In the genomic region with DNA sequence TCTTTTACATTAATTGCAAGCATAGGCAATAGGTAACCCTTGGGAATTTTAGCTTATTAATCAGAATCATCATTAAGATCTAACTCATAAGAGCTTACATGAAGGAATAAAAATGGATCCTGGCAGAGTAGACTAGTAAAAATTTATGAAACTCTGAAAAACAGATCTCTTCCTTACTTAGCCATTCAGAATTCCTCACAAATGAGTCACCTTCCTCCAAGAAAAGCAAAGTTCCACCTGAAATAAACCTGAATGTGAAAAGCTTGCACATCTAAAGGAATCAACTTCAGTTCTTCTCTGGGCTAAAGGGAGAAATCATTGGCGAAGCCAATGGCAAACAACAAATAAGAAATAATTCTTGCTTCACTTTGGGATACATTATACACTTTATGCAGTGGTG, we compare ENCODE assay signal across 3 cellular contexts.
TF ChIP-seq lines count a peak whose summit lies in the region.

No MANE protein-coding gene starts in this region.

TF ChIP-seq in GM23338, 12 proteins besides CTCF, POLR2A, EP300 and RAD21 (continues in another document):
- TF ChIP-seq, protein P1, sequence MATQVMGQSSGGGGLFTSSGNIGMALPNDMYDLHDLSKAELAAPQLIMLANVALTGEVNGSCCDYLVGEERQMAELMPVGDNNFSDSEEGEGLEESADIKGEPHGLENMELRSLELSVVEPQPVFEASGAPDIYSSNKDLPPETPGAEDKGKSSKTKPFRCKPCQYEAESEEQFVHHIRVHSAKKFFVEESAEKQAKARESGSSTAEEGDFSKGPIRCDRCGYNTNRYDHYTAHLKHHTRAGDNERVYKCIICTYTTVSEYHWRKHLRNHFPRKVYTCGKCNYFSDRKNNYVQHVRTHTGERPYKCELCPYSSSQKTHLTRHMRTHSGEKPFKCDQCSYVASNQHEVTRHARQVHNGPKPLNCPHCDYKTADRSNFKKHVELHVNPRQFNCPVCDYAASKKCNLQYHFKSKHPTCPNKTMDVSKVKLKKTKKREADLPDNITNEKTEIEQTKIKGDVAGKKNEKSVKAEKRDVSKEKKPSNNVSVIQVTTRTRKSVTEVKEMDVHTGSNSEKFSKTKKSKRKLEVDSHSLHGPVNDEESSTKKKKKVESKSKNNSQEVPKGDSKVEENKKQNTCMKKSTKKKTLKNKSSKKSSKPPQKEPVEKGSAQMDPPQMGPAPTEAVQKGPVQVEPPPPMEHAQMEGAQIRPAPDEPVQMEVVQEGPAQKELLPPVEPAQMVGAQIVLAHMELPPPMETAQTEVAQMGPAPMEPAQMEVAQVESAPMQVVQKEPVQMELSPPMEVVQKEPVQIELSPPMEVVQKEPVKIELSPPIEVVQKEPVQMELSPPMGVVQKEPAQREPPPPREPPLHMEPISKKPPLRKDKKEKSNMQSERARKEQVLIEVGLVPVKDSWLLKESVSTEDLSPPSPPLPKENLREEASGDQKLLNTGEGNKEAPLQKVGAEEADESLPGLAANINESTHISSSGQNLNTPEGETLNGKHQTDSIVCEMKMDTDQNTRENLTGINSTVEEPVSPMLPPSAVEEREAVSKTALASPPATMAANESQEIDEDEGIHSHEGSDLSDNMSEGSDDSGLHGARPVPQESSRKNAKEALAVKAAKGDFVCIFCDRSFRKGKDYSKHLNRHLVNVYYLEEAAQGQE (IDR thresholded peaks at IDR 0.05; ENCODE audit: unreplicated experiment): no peak
- TF ChIP-seq NANOG (IDR thresholded peaks at IDR 0.05; ENCODE audit: borderline replicate concordance): no peak
- TF ChIP-seq ZNF331 (CRISPR knock-in tag; IDR thresholded peaks at IDR 0.05; ENCODE audit: low read depth): no peak
- no peak for TF ChIP-seq CREB1 (CRISPR knock-in tag; IDR thresholded peaks at IDR 0.05; ENCODE audit: low read depth)
- TF ChIP-seq EZH2phosphoT487 (IDR thresholded peaks at IDR 0.05; ENCODE audit: unreplicated experiment): no peak
- no peak for TF ChIP-seq EZH2 (IDR thresholded peaks at IDR 0.05; ENCODE audit: low read depth, unreplicated experiment)
- TF ChIP-seq POLR2AphosphoS5 (IDR thresholded peaks at IDR 0.05; ENCODE audit: low read depth): no peak
- TF ChIP-seq ZNF114 (CRISPR knock-in tag; IDR thresholded peaks at IDR 0.05): no peak

TF ChIP-seq in SK-N-SH, 30 proteins besides CTCF, POLR2A, EP300 and RAD21:
- TF ChIP-seq FOSL2 (IDR thresholded peaks at IDR 0.05; ENCODE audit: borderline replicate concordance, low read depth) (peak; percentile 42; the same call in 1 of the 2 replicates), FOXM1 (IDR thresholded peaks at IDR 0.05; ENCODE audit: low read depth) (no peak), JUND (IDR thresholded peaks at IDR 0.05) (peak; percentile 47; the same call in 1 of the 2 replicates)

TF ChIP-seq in endothelial cell of umbilical vein, 7 proteins besides CTCF, POLR2A, EP300 and RAD21:
- TF ChIP-seq JUN (IDR thresholded peaks at IDR 0.05; ENCODE audit: borderline replicate concordance, insufficient read depth, insufficient read length, low read depth) (peak; percentile 66), GATA2 (IDR thresholded peaks at IDR 0.05; ENCODE audit: insufficient read depth, insufficient read length, low read depth, low read length) (no peak), FOS (IDR thresholded peaks at IDR 0.05; ENCODE audit: borderline replicate concordance, insufficient read depth, low read length) (peak; percentile 67), MYC (IDR thresholded peaks at IDR 0.05; ENCODE audit: low read depth, low read length) (no peak), EZH2 (IDR thresholded peaks at IDR 0.05; ENCODE audit: borderline replicate concordance, low read depth, low read length, severe bottlenecking) (no peak), POLR2AphosphoS5 (IDR thresholded peaks at IDR 0.05; ENCODE audit: insufficient read depth, low read depth, low read length) (no peak)
- TF ChIP-seq, protein P2, sequence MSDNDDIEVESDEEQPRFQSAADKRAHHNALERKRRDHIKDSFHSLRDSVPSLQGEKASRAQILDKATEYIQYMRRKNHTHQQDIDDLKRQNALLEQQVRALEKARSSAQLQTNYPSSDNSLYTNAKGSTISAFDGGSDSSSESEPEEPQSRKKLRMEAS (IDR thresholded peaks at IDR 0.05; ENCODE audit: insufficient read depth, insufficient read length): no peak
